25 cellular contexts compared by ENCODE assay signal in the genomic region with DNA sequence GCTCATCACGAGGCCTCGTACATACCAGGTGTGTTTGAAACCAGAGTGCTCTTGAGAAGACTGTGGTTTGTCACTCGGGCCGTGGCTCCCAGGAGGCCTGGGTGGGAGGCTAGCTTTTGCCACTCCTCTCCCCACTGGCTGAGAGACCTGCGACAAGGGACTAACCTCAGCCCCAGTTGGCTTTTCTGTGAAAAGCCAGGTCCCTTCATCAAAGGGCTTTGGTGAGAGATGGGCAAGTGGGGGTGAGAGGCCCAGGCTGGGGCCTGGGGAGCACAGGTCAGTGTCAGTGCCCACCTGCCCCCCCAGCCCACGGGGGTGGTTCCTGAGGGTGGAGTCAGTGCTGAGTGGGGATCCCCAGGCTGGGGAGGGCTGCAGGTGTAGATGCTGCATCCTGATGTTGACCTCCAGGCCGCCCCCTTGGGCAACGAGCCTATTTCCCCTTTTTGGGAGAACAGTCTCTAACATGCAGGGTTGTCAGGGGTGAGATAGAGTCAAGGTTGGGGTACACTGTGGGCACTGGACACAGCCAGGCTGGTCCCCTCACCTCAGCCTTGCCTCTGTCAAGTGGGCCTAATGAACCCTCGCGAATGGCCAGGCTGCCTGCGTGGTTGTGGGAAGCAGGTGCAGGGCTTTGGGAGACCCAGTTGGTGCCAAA. TPM values are rescaled to one million over a fixed set of nuclear protein-coding genes. Genes with fewer than 3 reads are reported as not detected.
DNase-seq lines count a peak whose midpoint lies in the region; ATAC-seq and TF ChIP-seq lines count a peak whose summit lies in the region.
"Had no signal": no experiment of that assay in that cellular context is flagged by ENCODE, and none has a peak within 500 bp of the region (broad histone marks: within the 10 kb centered on the region; RNA-seq: fewer than 3 reads in every experiment).

No MANE protein-coding gene starts in this region.

- intact Hi-C loops in activated CD8-positive, alpha-beta T cell treated with anti-CD3 and anti-CD28 coated beads for 36 hours (cut with micrococcal nuclease), result no loop called here
- intact Hi-C loops in lower lobe of right lung (cut with DNase I), result no loop called here

- H3K4me3 ChIP-seq in lower lobe of right lung, result no peak overlapping the region
- H3K4me3 ChIP-seq: BLaER1 treated with 17β-estradiol and CSF1 and Interleukin-3, amounts not matched to agents 10 nM and 100 nM; SK-N-MC had no signal

- no peaks in the 10 kb centered on the region for H3K9me3 ChIP-seq in lower lobe of right lung
- H3K9me3 ChIP-seq: BLaER1 treated with 17β-estradiol and CSF1 and Interleukin-3, amounts not matched to agents 10 nM and 100 nM; Caco-2 had no signal

- peak; percentile 22 for ATAC-seq in activated CD8-positive, alpha-beta T cell treated with anti-CD3 and anti-CD28 coated beads, Interleukin-2, amount 10 ng/mL, durations not matched to agents 7 days and 5 days
- no peak for ATAC-seq in activated CD8-positive, alpha-beta T cell treated with anti-CD3 and anti-CD28 coated beads for 36 hours
- ATAC-seq in lower lobe of right lung (peak in 1 of 2 donors; percentile 7), GM19395 (IDR thresholded peaks at IDR 0.05; ENCODE audit: unreplicated experiment) (no peak)
- ATAC-seq in stimulated activated memory B cell treated with anti-CD40 and anti-IgM and Interleukin-4, amounts not matched to agents 10 μg/mL and 1 μg/mL and 100 μg/mL, for 72 hours, result peak; percentile 59
- ATAC-seq: Panc1 had no signal

- H3K27ac ChIP-seq in lower lobe of right lung, result no peak overlapping the region
- H3K27ac ChIP-seq: BLaER1 treated with 17β-estradiol and CSF1 and Interleukin-3, amounts not matched to agents 10 nM and 100 nM; HL-60; SK-N-MC had no signal

- H3K9me3 Mint-ChIP-seq in activated CD8-positive, alpha-beta T cell treated with anti-CD3 and anti-CD28 coated beads, Interleukin-2, amount 10 ng/mL, durations not matched to agents 7 days and 5 days (ENCODE audit: insufficient read depth), result no peaks in the 10 kb centered on the region
- no peaks in the 10 kb centered on the region for H3K9me3 Mint-ChIP-seq in activated CD8-positive, alpha-beta T cell treated with anti-CD3 and anti-CD28 coated beads for 36 hours
- H3K9me3 Mint-ChIP-seq in stimulated activated memory B cell treated with anti-CD40 and anti-IgM and Interleukin-4, amounts not matched to agents 10 μg/mL and 1 μg/mL and 100 μg/mL, for 72 hours, result no peaks in the 10 kb centered on the region
- H3K9me3 Mint-ChIP-seq: CD4-positive, alpha-beta memory T cell had no signal

- no peaks in the 10 kb centered on the region for H3K27me3 ChIP-seq in lower lobe of right lung (ENCODE audit: low read depth)
- H3K27me3 ChIP-seq: BLaER1 treated with 17β-estradiol and CSF1 and Interleukin-3, amounts not matched to agents 10 nM and 100 nM had no signal

- CTCF ChIA-PET in activated CD8-positive, alpha-beta T cell treated with anti-CD3 and anti-CD28 coated beads, Interleukin-2, amount 10 ng/mL, durations not matched to agents 7 days and 5 days (lab: Charles Lee), result no interaction called here
- CTCF ChIA-PET in activated CD8-positive, alpha-beta T cell treated with anti-CD3 and anti-CD28 coated beads for 36 hours (lab: Charles Lee), result no interaction called here

- TF ChIP-seq CTCF in activated CD8-positive, alpha-beta T cell treated with anti-CD3 and anti-CD28 coated beads for 36 hours (IDR thresholded peaks at IDR 0.05), result no peak
- TF ChIP-seq CTCF in lower lobe of right lung (IDR thresholded peaks at IDR 0.05), result no peak

- no peak overlapping the region for H3K27ac Mint-ChIP-seq in activated CD8-positive, alpha-beta T cell treated with anti-CD3 and anti-CD28 coated beads, Interleukin-2, amount 10 ng/mL, durations not matched to agents 7 days and 5 days
- no peak overlapping the region for H3K27ac Mint-ChIP-seq in activated CD8-positive, alpha-beta T cell treated with anti-CD3 and anti-CD28 coated beads for 36 hours
- H3K27ac Mint-ChIP-seq in stimulated activated memory B cell treated with anti-CD40 and anti-IgM and Interleukin-4, amounts not matched to agents 10 μg/mL and 1 μg/mL and 100 μg/mL, for 72 hours, result peak overlapping the region; percentile 15

- POLR2A ChIA-PET in activated CD8-positive, alpha-beta T cell treated with anti-CD3 and anti-CD28 coated beads, Interleukin-2, amount 10 ng/mL, durations not matched to agents 7 days and 5 days (lab: Charles Lee), result interaction anchor here (1.0 kb wide), 1 partner anchor 10 kb away, joined by 3 read pairs; a partner anchor contains a TSS
- POLR2A ChIA-PET in activated CD8-positive, alpha-beta T cell treated with anti-CD3 and anti-CD28 coated beads for 36 hours (lab: Charles Lee), result interaction anchor here (0.6 to 0.7 kb wide), 3 partner anchors 10 to 65 kb away, joined by 3 read pairs; a partner anchor contains a TSS

- H3K4me3 Mint-ChIP-seq in activated CD8-positive, alpha-beta T cell treated with anti-CD3 and anti-CD28 coated beads, Interleukin-2, amount 10 ng/mL, durations not matched to agents 7 days and 5 days, result no peak overlapping the region
- H3K4me3 Mint-ChIP-seq in activated CD8-positive, alpha-beta T cell treated with anti-CD3 and anti-CD28 coated beads for 36 hours, result no peak overlapping the region
- H3K4me3 Mint-ChIP-seq in stimulated activated memory B cell treated with anti-CD40 and anti-IgM and Interleukin-4, amounts not matched to agents 10 μg/mL and 1 μg/mL and 100 μg/mL, for 72 hours, result no peak overlapping the region
- H3K4me3 Mint-ChIP-seq: CD4-positive, alpha-beta memory T cell had no signal

- H3K4me1 Mint-ChIP-seq in activated CD8-positive, alpha-beta T cell treated with anti-CD3 and anti-CD28 coated beads, Interleukin-2, amount 10 ng/mL, durations not matched to agents 7 days and 5 days (ENCODE audit: low read depth), result peaks cover 10% of the 10 kb centered on the region
- peaks cover 12% of the 10 kb centered on the region for H3K4me1 Mint-ChIP-seq in activated CD8-positive, alpha-beta T cell treated with anti-CD3 and anti-CD28 coated beads for 36 hours (ENCODE audit: low read depth)
- H3K4me1 Mint-ChIP-seq in stimulated activated memory B cell treated with anti-CD40 and anti-IgM and Interleukin-4, amounts not matched to agents 10 μg/mL and 1 μg/mL and 100 μg/mL, for 72 hours, result peaks cover 25% of the 10 kb centered on the region

- no peaks in the 10 kb centered on the region for H3K27me3 Mint-ChIP-seq in activated CD8-positive, alpha-beta T cell treated with anti-CD3 and anti-CD28 coated beads, Interleukin-2, amount 10 ng/mL, durations not matched to agents 7 days and 5 days (ENCODE audit: low read depth)
- no peaks in the 10 kb centered on the region for H3K27me3 Mint-ChIP-seq in activated CD8-positive, alpha-beta T cell treated with anti-CD3 and anti-CD28 coated beads for 36 hours
- H3K27me3 Mint-ChIP-seq in stimulated activated memory B cell treated with anti-CD40 and anti-IgM and Interleukin-4, amounts not matched to agents 10 μg/mL and 1 μg/mL and 100 μg/mL, for 72 hours, result no peaks in the 10 kb centered on the region
- H3K27me3 Mint-ChIP-seq: CD4-positive, alpha-beta memory T cell had no signal

- peaks cover 33% of the 10 kb centered on the region for H3K36me3 Mint-ChIP-seq in activated CD8-positive, alpha-beta T cell treated with anti-CD3 and anti-CD28 coated beads, Interleukin-2, amount 10 ng/mL, durations not matched to agents 7 days and 5 days (ENCODE audit: low read depth)
- H3K36me3 Mint-ChIP-seq in activated CD8-positive, alpha-beta T cell treated with anti-CD3 and anti-CD28 coated beads for 36 hours (ENCODE audit: low read depth), result peaks cover 44% of the 10 kb centered on the region
- peaks cover 59% of the 10 kb centered on the region for H3K36me3 Mint-ChIP-seq in stimulated activated memory B cell treated with anti-CD40 and anti-IgM and Interleukin-4, amounts not matched to agents 10 μg/mL and 1 μg/mL and 100 μg/mL, for 72 hours

- peaks cover 59% of the 10 kb centered on the region for H3K36me3 ChIP-seq in lower lobe of right lung

- DNase-seq in activated CD8-positive, alpha-beta T cell treated with anti-CD3 and anti-CD28 coated beads, Interleukin-2, amount 10 ng/mL, durations not matched to agents 7 days and 5 days, result no peak
- DNase-seq in activated CD8-positive, alpha-beta T cell treated with anti-CD3 and anti-CD28 coated beads for 36 hours, result no peak
- DNase-seq in lower lobe of right lung, result peak; percentile 43
- DNase-seq in D341Med (ENCODE audit: low spot score), result no peak
- DNase-seq in NCI-H526 treated with DMSO at 0.1 percent for 48 hours (lab: John Stamatoyannopoulos, UW), result no peak
- DNase-seq: 8988T; ACHN; CD4-positive, alpha-beta memory T cell; DMS79 treated with DMSO at 0.1 percent for 48 hours; GF-D8; MV-4-11; NCI-H1105 treated with DMSO at 0.1 percent for 48 hours; NCI-H146; NCI-H2029; NCI-H446 treated with DMSO at 0.1 percent for 48 hours; NCI-H526; SHP77 treated with DMSO at 0.1 percent for 48 hours had no signal

- no peaks in the 10 kb centered on the region for H3K4me1 ChIP-seq in lower lobe of right lung
- H3K4me1 ChIP-seq: Caco-2 had no signal

TF ChIP-seq in PFSK-1, 5 proteins besides CTCF, POLR2A, EP300 and RAD21:
- TF ChIP-seq FOXP2 (optimal IDR thresholded peaks at IDR 0.05; ENCODE audit: borderline replicate concordance, extremely low read depth, extremely low read length, insufficient read depth), result no peak
- TF ChIP-seq POLR2AphosphoS5 (IDR thresholded peaks at IDR 0.05; ENCODE audit: low read depth, low read length), result 0 out of 2 replicates have a peak, but pooled peaks have one; percentile 25

RNA-seq across cellular contexts. Expression of a gene that starts 0.7 kb away (rescaled TPM):
- 1 to 10 TPM; 1.4 to 1.5 TPM for total RNA-seq in activated CD8-positive, alpha-beta T cell treated with anti-CD3 and anti-CD28 coated beads, Interleukin-2, amount 10 ng/mL, durations not matched to agents 7 days and 5 days
- total RNA-seq in activated CD8-positive, alpha-beta T cell treated with anti-CD3 and anti-CD28 coated beads for 36 hours, result 1 to 10 TPM; 1.3 to 1.5 TPM
- polyA plus RNA-seq in PFSK-1 (2012; ENCODE audit: insufficient read length, low read depth), result 0.99 TPM
- total RNA-seq in lower lobe of right lung, result 0.71 TPM

RNA-seq across cellular contexts. Expression of a gene that starts 10.3 kb away (rescaled TPM):
- total RNA-seq in activated CD8-positive, alpha-beta T cell treated with anti-CD3 and anti-CD28 coated beads, Interleukin-2, amount 10 ng/mL, durations not matched to agents 7 days and 5 days, result 10 to 100 TPM; 46.4 to 50.4 TPM
- 10 to 100 TPM; 49.4 to 50.1 TPM for total RNA-seq in activated CD8-positive, alpha-beta T cell treated with anti-CD3 and anti-CD28 coated beads for 36 hours
- polyA plus RNA-seq in PFSK-1 (2012; ENCODE audit: insufficient read length, low read depth), result 54.2 TPM
- 25.8 TPM for total RNA-seq in lower lobe of right lung

RNA-seq across cellular contexts. Expression of a gene that starts 13.1 kb away (rescaled TPM):
- 10 to 100 TPM; 48.3 to 50.3 TPM for total RNA-seq in activated CD8-positive, alpha-beta T cell treated with anti-CD3 and anti-CD28 coated beads, Interleukin-2, amount 10 ng/mL, durations not matched to agents 7 days and 5 days
- total RNA-seq in activated CD8-positive, alpha-beta T cell treated with anti-CD3 and anti-CD28 coated beads for 36 hours, result 10 to 100 TPM; 23.8 to 24.5 TPM
- 63.9 TPM for polyA plus RNA-seq in PFSK-1 (2012; ENCODE audit: insufficient read length, low read depth)
- 75.2 TPM for total RNA-seq in lower lobe of right lung

RNA-seq across cellular contexts. Expression of a gene that starts 55.6 kb away (rescaled TPM):
- 1 to 10 TPM; 2.8 to 3.7 TPM for total RNA-seq in activated CD8-positive, alpha-beta T cell treated with anti-CD3 and anti-CD28 coated beads, Interleukin-2, amount 10 ng/mL, durations not matched to agents 7 days and 5 days
- total RNA-seq in activated CD8-positive, alpha-beta T cell treated with anti-CD3 and anti-CD28 coated beads for 36 hours, result 1 to 10 TPM; 3.4 to 4.0 TPM
- polyA plus RNA-seq in PFSK-1 (2012; ENCODE audit: insufficient read length, low read depth), result 8.6 TPM
- total RNA-seq in lower lobe of right lung, result 7.1 TPM

Comparison
In these comparisons a context has a peak if more than half of its experiments do, and no peak if none do; other contexts are left out.
1. ATAC-seq: peak in activated CD8-positive, alpha-beta T cell treated with anti-CD3 and anti-CD28 coated beads, Interleukin-2, amount 10 ng/mL, durations not matched to agents 7 days and 5 days (single experiment) and stimulated activated memory B cell treated with anti-CD40 and anti-IgM and Interleukin-4, amounts not matched to agents 10 μg/mL and 1 μg/mL and 100 μg/mL, for 72 hours (single experiment); none in activated CD8-positive, alpha-beta T cell treated with anti-CD3 and anti-CD28 coated beads for 36 hours (single experiment) and GM19395 (single experiment).